In genomic region chrX:13087322-13088154, GRCh38 we compare ENCODE assay signal across 8 cellular contexts. TPM values are rescaled to one million over a fixed set of nuclear protein-coding genes. Genes with fewer than 3 reads are reported as not detected.
DNase-seq lines count a peak whose midpoint lies in the region; ATAC-seq, FAIRE-seq and TF ChIP-seq lines count a peak whose summit lies in the region.

No MANE protein-coding gene starts in this region.

- H4K20me1 ChIP-seq in Loucy (ENCODE audit: insufficient read depth, low read length, poor library complexity, severe bottlenecking), result no peaks in the 10 kb centered on the region

- peak overlapping the region; percentile 65 for H3K4me3 ChIP-seq in Loucy (ENCODE audit: low read length, poor library complexity, severe bottlenecking)
- no peak overlapping the region for H3K4me3 ChIP-seq in kidney epithelial cell (ENCODE audit: low read depth, low read length)
- H3K4me3 ChIP-seq in tibial nerve, result no peak overlapping the region

- peaks cover 5% of the 10 kb centered on the region for H3K36me3 Mint-ChIP-seq in activated CD8-positive, alpha-beta T cell treated with anti-CD3 and anti-CD28 coated beads, Interleukin-2, amount 10 ng/mL, durations not matched to agents 7 days and 5 days (ENCODE audit: low read depth)

- TF ChIP-seq EP300 in tibial nerve (IDR thresholded peaks at IDR 0.05), result peak in 1 of 2 donors; percentile 18

- POLR2A ChIA-PET in activated CD8-positive, alpha-beta T cell treated with anti-CD3 and anti-CD28 coated beads, Interleukin-2, amount 10 ng/mL, durations not matched to agents 7 days and 5 days (lab: Charles Lee), result interaction anchor here (0.8 to 13.9 kb wide), 16 partner anchors 13 to 401 kb away, joined by 3 to 779 read pairs (median 8); partner anchors contain the start of gene TMSB4X

- TF ChIP-seq CTCF in Loucy (conservative IDR thresholded peaks at IDR 0.05; ENCODE audit: low read length), result no peak
- no peak for TF ChIP-seq CTCF in kidney epithelial cell (IDR thresholded peaks at IDR 0.05; ENCODE audit: insufficient read depth, low read length, poor library complexity, severe bottlenecking)
- no peak for TF ChIP-seq CTCF in tibial nerve (IDR thresholded peaks at IDR 0.05)

- CTCF ChIA-PET in activated CD8-positive, alpha-beta T cell treated with anti-CD3 and anti-CD28 coated beads, Interleukin-2, amount 10 ng/mL, durations not matched to agents 7 days and 5 days (lab: Charles Lee), result interaction anchor here (0.6 to 5.1 kb wide), 11 partner anchors 13 to 401 kb away, joined by 3 to 37 read pairs (median 4); no protein-coding TSS in a partner anchor

- H3K36me3 ChIP-seq in Loucy (ENCODE audit: insufficient read depth, low read length) (no peaks in the 10 kb centered on the region), kidney epithelial cell (ENCODE audit: control insufficient read depth, insufficient read depth, low read length) (no peaks in the 10 kb centered on the region), tibial nerve (no peaks in the 10 kb centered on the region)

- DNase-seq in GF-D8 (lab: John Stamatoyannopoulos, UW) (peak; percentile 66), kidney epithelial cell (ENCODE audit: low read depth) (peak; percentile 71), H54 (ENCODE audit: insufficient read length, low spot score) (no peak), tibial nerve (ENCODE audit: low spot score in 2 of 2) (no peak), NCI-H345 (lab: John Stamatoyannopoulos, UW) (no peak)
- peak; percentile 81 for DNase-seq in activated CD8-positive, alpha-beta T cell treated with anti-CD3 and anti-CD28 coated beads, Interleukin-2, amount 10 ng/mL, durations not matched to agents 7 days and 5 days

- no peaks in the 10 kb centered on the region for H3K27me3 ChIP-seq in Loucy (ENCODE audit: insufficient read depth, low read length, poor library complexity, severe bottlenecking)
- no peaks in the 10 kb centered on the region for H3K27me3 ChIP-seq in kidney epithelial cell (ENCODE audit: control insufficient read depth, insufficient read depth, low read length)
- no peaks in the 10 kb centered on the region for H3K27me3 ChIP-seq in tibial nerve

- peak overlapping the region in 1 of 4 donors; percentile 50 for H3K27ac ChIP-seq in tibial nerve

- WGBS in tibial nerve, 2 donors, result 76 to 82% methylated on average over 9 of the region's 9 CpGs

- no peaks in the 10 kb centered on the region for H3K27me3 Mint-ChIP-seq in activated CD8-positive, alpha-beta T cell treated with anti-CD3 and anti-CD28 coated beads, Interleukin-2, amount 10 ng/mL, durations not matched to agents 7 days and 5 days (ENCODE audit: low read depth)

- H2AFZ ChIP-seq in Loucy (ENCODE audit: low read length), result no peak overlapping the region

- H3K4me3 Mint-ChIP-seq in activated CD8-positive, alpha-beta T cell treated with anti-CD3 and anti-CD28 coated beads, Interleukin-2, amount 10 ng/mL, durations not matched to agents 7 days and 5 days, result peak overlapping the region; percentile 79

- H3K9ac ChIP-seq in Loucy (ENCODE audit: low read depth, low read length, poor library complexity, severe bottlenecking), result peak overlapping the region; percentile 96

- no peaks in the 10 kb centered on the region for H3K9me3 ChIP-seq in Loucy (ENCODE audit: insufficient read depth, low read depth, low read length)
- H3K9me3 ChIP-seq in tibial nerve, result no peaks in the 10 kb centered on the region

- peaks cover 31% of the 10 kb centered on the region for H3K79me2 ChIP-seq in Loucy (ENCODE audit: insufficient read depth, low read length)

- H3K27ac Mint-ChIP-seq in activated CD8-positive, alpha-beta T cell treated with anti-CD3 and anti-CD28 coated beads, Interleukin-2, amount 10 ng/mL, durations not matched to agents 7 days and 5 days, result peak overlapping the region; percentile 98

- peak overlapping the region; percentile 76 for H3K4me2 ChIP-seq in Loucy (ENCODE audit: low read depth, low read length, poor library complexity, severe bottlenecking)

- H3K9me2 ChIP-seq in Loucy (replicated peaks; ENCODE audit: low read depth, low read length), result no peaks in the 10 kb centered on the region

- H3K4me1 Mint-ChIP-seq in activated CD8-positive, alpha-beta T cell treated with anti-CD3 and anti-CD28 coated beads, Interleukin-2, amount 10 ng/mL, durations not matched to agents 7 days and 5 days (ENCODE audit: low read depth), result peaks cover 94% of the 10 kb centered on the region

- no peaks in the 10 kb centered on the region for H3K9me3 Mint-ChIP-seq in activated CD8-positive, alpha-beta T cell treated with anti-CD3 and anti-CD28 coated beads, Interleukin-2, amount 10 ng/mL, durations not matched to agents 7 days and 5 days (ENCODE audit: insufficient read depth)

- TF ChIP-seq POLR2A in H54 (IDR thresholded peaks at IDR 0.05; ENCODE audit: low read depth, low read length) (no peak), tibial nerve (IDR thresholded peaks at IDR 0.05) (no peak)

- H3K4me1 ChIP-seq in Loucy (ENCODE audit: insufficient read depth, low read length, poor library complexity, severe bottlenecking), result peaks cover 86% of the 10 kb centered on the region
- peaks cover 0 to 8% (median 2%) of the 10 kb centered on the region in 4 donors for H3K4me1 ChIP-seq in tibial nerve

- no peak for FAIRE-seq in H54 (lab: Jason Lieb, UNC)

- peak; percentile 55 for ATAC-seq in GM21619 (IDR thresholded peaks at IDR 0.05; ENCODE audit: unreplicated experiment)
- peak; percentile 60 for ATAC-seq in activated CD8-positive, alpha-beta T cell treated with anti-CD3 and anti-CD28 coated beads, Interleukin-2, amount 10 ng/mL, durations not matched to agents 7 days and 5 days

- H3F3A ChIP-seq in Loucy (ENCODE audit: low read depth), result peaks cover 32% of the 10 kb centered on the region

RNA-seq across cellular contexts. Expression of gene FAM9C, which starts 43.1 kb away (rescaled TPM):
- not detected for total RNA-seq in activated CD8-positive, alpha-beta T cell treated with anti-CD3 and anti-CD28 coated beads, Interleukin-2, amount 10 ng/mL, durations not matched to agents 7 days and 5 days
- total RNA-seq in kidney epithelial cell, result not detected in 2 replicates
- not detected for total RNA-seq in tibial nerve

Comparison
In these comparisons a context has a peak if more than half of its experiments do, and no peak if none do; other contexts are left out.
1. DNase-seq: peak in GF-D8 (single experiment), activated CD8-positive, alpha-beta T cell treated with anti-CD3 and anti-CD28 coated beads, Interleukin-2, amount 10 ng/mL, durations not matched to agents 7 days and 5 days (single experiment) and kidney epithelial cell (single experiment); none in H54 (single experiment), tibial nerve (0 of 2) and NCI-H345 (single experiment).